19 cellular contexts compared by ENCODE assay signal in the genomic region with DNA sequence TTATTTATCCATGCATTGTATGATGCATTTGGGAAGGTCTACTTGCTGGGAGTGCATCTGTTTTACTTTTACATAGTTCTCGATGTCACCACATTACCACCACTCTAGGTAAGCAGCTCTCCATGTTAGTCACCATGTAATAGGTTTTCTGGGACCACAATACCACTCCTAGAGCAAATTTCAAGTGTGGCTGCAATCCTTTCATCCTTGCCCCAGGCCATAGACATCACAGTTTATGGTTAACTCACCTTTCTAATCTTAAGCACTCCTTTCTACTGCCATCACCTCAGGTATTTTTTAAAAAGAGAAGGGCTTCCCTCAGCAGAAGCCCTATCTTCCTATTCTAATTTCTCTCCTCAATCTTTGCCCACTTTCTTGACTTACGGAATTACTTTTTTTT.
"Had no signal": no experiment of that assay in that cellular context is flagged by ENCODE, and none has a peak within 500 bp of the region (broad histone marks: within the 10 kb centered on the region; RNA-seq: fewer than 3 reads in every experiment).

No MANE protein-coding gene starts in this region.

- H3K79me2 ChIP-seq: hepatocyte had no signal

- H3K27me3 ChIP-seq: dorsolateral prefrontal cortex, esophagus muscularis mucosa, foreskin keratinocyte, gastroesophageal sphincter, heart left ventricle, hepatocyte, left lung had no signal

- H3K4me3 Mint-ChIP-seq: immature natural killer cell, memory B cell had no signal

- H3K4me1 Mint-ChIP-seq: immature natural killer cell, memory B cell had no signal

- H3K27ac Mint-ChIP-seq: memory B cell had no signal

- ATAC-seq: foreskin keratinocyte, gastroesophageal sphincter, heart left ventricle, left cardiac atrium, left lung, left ventricle myocardium superior, lower lobe of right lung had no signal

- H3K9me3 ChIP-seq: esophagus muscularis mucosa, lower lobe of right lung had no signal

- H3K4me3 ChIP-seq: coronary artery, dorsolateral prefrontal cortex, esophagus muscularis mucosa, gastroesophageal sphincter, heart left ventricle, hepatocyte, left lung, lower lobe of right lung had no signal

- H3K4me1 ChIP-seq: esophagus muscularis mucosa, foreskin keratinocyte, gastroesophageal sphincter, left lung, lower lobe of right lung had no signal

- H3K36me3 Mint-ChIP-seq: memory B cell had no signal

- H2AFZ ChIP-seq: hepatocyte had no signal

- DNase-seq: dermis blood vessel endothelial cell; dorsolateral prefrontal cortex; effector CD4-positive, alpha-beta T cell; effector memory CD4-positive, alpha-beta T cell; heart left ventricle; hypothalamus; immature natural killer cell; left cardiac atrium; left ventricle myocardium superior; lower lobe of right lung; mesendoderm; midbrain had no signal

- H3K27ac ChIP-seq: coronary artery, dorsolateral prefrontal cortex, esophagus muscularis mucosa, foreskin keratinocyte, gastroesophageal sphincter, heart left ventricle, hepatocyte, left lung, lower lobe of right lung had no signal

- H3K4me2 ChIP-seq: hepatocyte had no signal

- H3K36me3 ChIP-seq: esophagus muscularis mucosa, gastroesophageal sphincter, heart left ventricle, left lung, lower lobe of right lung had no signal
